Comparison of ENCODE assay signal across 20 cellular contexts in the genomic region with DNA sequence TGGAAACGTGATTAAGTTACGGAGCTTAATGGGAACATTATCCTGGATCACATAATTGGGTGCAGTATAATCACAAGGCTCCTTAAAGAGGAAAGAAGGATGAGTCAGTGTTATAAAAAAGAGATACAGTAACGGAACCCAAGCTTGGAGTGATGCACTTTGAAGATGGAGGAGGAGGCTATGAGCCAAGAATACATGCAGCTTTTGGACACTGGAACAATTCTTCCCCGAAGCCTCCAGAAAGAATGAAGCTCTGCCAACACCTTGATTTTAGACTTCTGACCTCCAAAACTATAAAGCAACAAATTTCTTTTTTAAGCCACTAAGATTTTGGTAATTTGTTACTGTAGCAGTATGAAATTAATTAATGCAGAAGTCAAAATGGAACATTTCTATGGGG.
DNase-seq lines count a peak whose midpoint lies in the region; ATAC-seq and TF ChIP-seq lines count a peak whose summit lies in the region.
"Had no signal": no experiment of that assay in that cellular context is flagged by ENCODE, and none has a peak within 500 bp of the region (broad histone marks: within the 10 kb centered on the region; RNA-seq: fewer than 3 reads in every experiment).

No MANE protein-coding gene starts in this region.

- CTCF ChIA-PET in A673 (lab: Charles Lee): no interaction called here

- peaks cover 4 to 19% of the 10 kb centered on the region in 2 donors for H3K9me3 Mint-ChIP-seq in stimulated activated naive CD8-positive, alpha-beta T cell treated with anti-CD3 and anti-CD28 coated beads, Interleukin-15, amount 100 ng/mL, for 72 hours

- H3K9me3 ChIP-seq in A673 (ENCODE audit: low read depth, low read length, poor library complexity, severe bottlenecking) (no peaks in the 10 kb centered on the region), OCI-LY3 (ENCODE audit: insufficient read depth, low read length) (peaks cover 7% of the 10 kb centered on the region; the same call in 1 of the 2 replicates)
- H3K9me3 ChIP-seq: A549, BE2C, BLaER1, Caco-2 had no signal

- no peak overlapping the region for H3K27ac ChIP-seq in A673 (ENCODE audit: low read depth, low read length, poor library complexity, severe bottlenecking)
- H3K27ac ChIP-seq in OCI-LY3 (ENCODE audit: low read length): no peak overlapping the region
- H3K27ac ChIP-seq: 22Rv1, A549, BLaER1 had no signal

- H3K9ac ChIP-seq in OCI-LY3 (ENCODE audit: low read length): no peak overlapping the region
- H3K9ac ChIP-seq: BLaER1 had no signal

- TF ChIP-seq CTCF in A673 (conservative IDR thresholded peaks at IDR 0.05; ENCODE audit: low read depth, low read length) (no peak), OCI-LY3 (IDR thresholded peaks at IDR 0.05; ENCODE audit: low read depth, low read length) (no peak)

- H3K4me3 Mint-ChIP-seq in stimulated activated naive CD8-positive, alpha-beta T cell treated with anti-CD3 and anti-CD28 coated beads, Interleukin-15, amount 100 ng/mL, for 72 hours: no peak overlapping the region
- H3K4me3 Mint-ChIP-seq: CD14-positive monocyte; CD4-positive, alpha-beta memory T cell; CD4-positive, CD25-positive, alpha-beta regulatory T cell; CD8-positive, alpha-beta memory T cell had no signal

- POLR2A ChIA-PET in A673 (lab: Charles Lee; ENCODE audit: low non-redundant PET): no interaction called here

- H3K27me3 ChIP-seq in A673 (replicated peaks; ENCODE audit: insufficient read depth, low read depth, low read length, poor library complexity) (no peaks in the 10 kb centered on the region), OCI-LY3 (ENCODE audit: low read depth, low read length) (no peaks in the 10 kb centered on the region)
- H3K27me3 ChIP-seq: BE2C, BLaER1 had no signal

- H3K36me3 ChIP-seq in A673 (ENCODE audit: insufficient read depth, low read length, poor library complexity, severe bottlenecking) (no peaks in the 10 kb centered on the region), OCI-LY3 (replicated peaks; ENCODE audit: low read depth, low read length) (no peaks in the 10 kb centered on the region)
- H3K36me3 ChIP-seq: BE2C, BLaER1 had no signal

- no TSS peak for BruUV-seq in A673 (replicated peaks; lab: Mats Ljungman, UMichigan)

- no peaks in the 10 kb centered on the region for H3K27me3 Mint-ChIP-seq in stimulated activated naive CD8-positive, alpha-beta T cell treated with anti-CD3 and anti-CD28 coated beads, Interleukin-15, amount 100 ng/mL, for 72 hours
- H3K27me3 Mint-ChIP-seq: CD4-positive, alpha-beta memory T cell; CD4-positive, CD25-positive, alpha-beta regulatory T cell; CD8-positive, alpha-beta memory T cell had no signal

- H3K27ac Mint-ChIP-seq in stimulated activated naive CD8-positive, alpha-beta T cell treated with anti-CD3 and anti-CD28 coated beads, Interleukin-15, amount 100 ng/mL, for 72 hours: no peak overlapping the region
- H3K27ac Mint-ChIP-seq: CD14-positive monocyte; CD4-positive, alpha-beta memory T cell; CD4-positive, CD25-positive, alpha-beta regulatory T cell; CD8-positive, alpha-beta memory T cell had no signal

- ATAC-seq in stimulated activated naive CD8-positive, alpha-beta T cell treated with anti-CD3 and anti-CD28 coated beads, Interleukin-15, amount 100 ng/mL, for 72 hours: no peak
- ATAC-seq: A549 had no signal

- no peaks in the 10 kb centered on the region for H3K4me1 ChIP-seq in A673 (ENCODE audit: insufficient read depth, low read length, poor library complexity, severe bottlenecking)
- no peaks in the 10 kb centered on the region; the same call in 1 of the 2 replicates for H3K4me1 ChIP-seq in OCI-LY3 (ENCODE audit: low read length)
- H3K4me1 ChIP-seq: A549, BE2C, BLaER1, Caco-2 had no signal

- no peaks in the 10 kb centered on the region for H3K4me1 Mint-ChIP-seq in stimulated activated naive CD8-positive, alpha-beta T cell treated with anti-CD3 and anti-CD28 coated beads, Interleukin-15, amount 100 ng/mL, for 72 hours
- H3K4me1 Mint-ChIP-seq: CD14-positive monocyte; CD4-positive, alpha-beta memory T cell; CD4-positive, CD25-positive, alpha-beta regulatory T cell; CD8-positive, alpha-beta memory T cell had no signal

- DNase-seq in A673 (ENCODE audit: low spot score) (peak; percentile 1), putamen (ENCODE audit: low spot score) (peak; percentile 58), NCI-H1417 (lab: John Stamatoyannopoulos, UW) (no peak)
- DNase-seq in stimulated activated naive CD8-positive, alpha-beta T cell treated with anti-CD3 and anti-CD28 coated beads, Interleukin-15, amount 100 ng/mL, for 72 hours: no peak
- no peak for DNase-seq in activated naive CD4-positive, alpha-beta T cell treated with Interleukin-2 at 50 U/mL for 16 hours
- DNase-seq: ACHN; BE2C; C1 segment of cervical spinal cord; Caco-2; Calu3; CD4-positive, alpha-beta memory T cell; CD4-positive, CD25-positive, alpha-beta regulatory T cell; CD8-positive, alpha-beta memory T cell; DMS79 treated with DMSO at 0.1 percent for 48 hours; GF-D8 had no signal

- no peaks in the 10 kb centered on the region for H4K20me1 ChIP-seq in OCI-LY3 (ENCODE audit: insufficient read depth, low read length)
- H4K20me1 ChIP-seq: BLaER1 had no signal

- no peaks in the 10 kb centered on the region for H3K79me2 ChIP-seq in OCI-LY3 (ENCODE audit: low read length)

- intact Hi-C loops in A673 (cut with micrococcal nuclease; ENCODE audit: unreplicated experiment): no loop called here

- H3K4me3 ChIP-seq in A673 (ENCODE audit: low read depth, low read length, poor library complexity, severe bottlenecking) (no peak overlapping the region), OCI-LY3 (ENCODE audit: low read length) (no peak overlapping the region)
- H3K4me3 ChIP-seq: A549, BLaER1 had no signal

- H3K4me2 ChIP-seq in OCI-LY3 (ENCODE audit: low read length): no peak overlapping the region
- H3K4me2 ChIP-seq: A549, BLaER1 had no signal

- 0 out of 2 replicates have a peak overlapping the region, but pooled peaks have one; percentile 10 for H2AFZ ChIP-seq in OCI-LY3 (ENCODE audit: low read depth, low read length)

Comparison
In these comparisons a context has a peak if more than half of its experiments do, and no peak if none do; other contexts are left out.
1. DNase-seq: peak in A673 (single experiment) and putamen (single experiment); none in NCI-H1417 (0 of 3), stimulated activated naive CD8-positive, alpha-beta T cell treated with anti-CD3 and anti-CD28 coated beads, Interleukin-15, amount 100 ng/mL, for 72 hours (0 of 2) and activated naive CD4-positive, alpha-beta T cell treated with Interleukin-2 at 50 U/mL for 16 hours (single experiment).